In the genomic region with DNA sequence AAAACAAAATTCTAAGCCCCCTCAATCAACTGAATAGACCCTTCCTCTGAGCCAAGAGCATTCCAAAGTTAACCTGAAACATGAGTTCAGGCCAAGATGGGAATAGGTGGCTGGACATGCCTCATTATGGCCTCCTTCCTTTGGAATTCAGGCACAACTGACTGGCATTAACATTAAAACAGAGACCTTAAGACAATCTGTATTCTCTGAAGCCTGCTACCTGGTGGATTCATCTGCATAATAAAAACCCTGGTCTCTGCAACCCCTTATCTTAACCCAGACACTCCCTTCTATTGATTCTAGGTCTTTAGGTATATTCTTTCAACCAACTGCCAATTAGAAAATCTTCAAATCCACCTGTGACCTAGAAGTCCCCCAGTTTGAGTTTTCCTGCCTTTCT, we compare ENCODE assay signal across 32 cellular contexts.
"Had no signal": no experiment of that assay in that cellular context is flagged by ENCODE, and none has a peak within 500 bp of the region (broad histone marks: within the 10 kb centered on the region; RNA-seq: fewer than 3 reads in every experiment).

No MANE protein-coding gene starts in this region.

- DNase-seq: activated CD4-positive, alpha-beta T cell treated with anti-CD3 and anti-CD28 coated beads, Interleukin-2, amount 10 ng/mL, durations not matched to agents 7 days and 5 days; activated CD4-positive, alpha-beta T cell treated with anti-CD3 and anti-CD28 coated beads, Interleukin-2, amount 50 U/mL, for 48 hours; activated CD8-positive, alpha-beta T cell treated with anti-CD3 and anti-CD28 coated beads, Interleukin-2, amount 10 ng/mL, durations not matched to agents 7 days and 5 days; activated gamma-delta T cell treated with Interleukin-2 at 50 U/mL for 16 hours; activated naive CD4-positive, alpha-beta T cell treated with anti-CD3 and anti-CD28 coated beads for 36 hours; activated naive CD8-positive, alpha-beta T cell treated with anti-CD3 and anti-CD28 coated beads, Interleukin-2, amount 50 U/mL, for 24 hours; activated T-cell treated with anti-CD3 and anti-CD28 coated beads, Interleukin-2, amount 50 U/mL, for 24 hours; anterior cingulate cortex; caudate nucleus; cerebellar nuclear complex; MM.1S; NCI-H1092 treated with DMSO at 0.1 percent for 48 hours; NCI-H1417; NCI-H146; NCI-H187; NCI-H2029 treated with DMSO at 0.1 percent for 48 hours; NCI-H2107; NCI-H2171; NCI-H510A; NCI-H526; NCI-H748 treated with DMSO at 0.1 percent for 48 hours; NK-92 treated with Interleukin-12 subunit alpha and Interleukin-12 subunit beta, amount 100 ng/mL, for 24 hours; OCI-M1; Right ventricle myocardium superior; SW 1271; T-helper 1 cell; T-helper 2 cell; T1000; WERI-Rb-1 had no signal

- ATAC-seq: activated CD8-positive, alpha-beta T cell treated with anti-CD3 and anti-CD28 coated beads, Interleukin-2, amount 10 ng/mL, durations not matched to agents 7 days and 5 days; activated naive CD4-positive, alpha-beta T cell treated with anti-CD3 and anti-CD28 coated beads, Interleukin-2, amount 50 U/mL, for 72 hours; activated naive CD8-positive, alpha-beta T cell treated with anti-CD3 and anti-CD28 coated beads, Interleukin-2, amount 50 U/mL, for 24 hours had no signal

- H3K27ac ChIP-seq: WERI-Rb-1 had no signal

- H3K36me3 Mint-ChIP-seq: activated naive CD4-positive, alpha-beta T cell treated with anti-CD3 and anti-CD28 coated beads, Interleukin-2, amount 50 U/mL, for 72 hours; brain had no signal

- H3K9me3 Mint-ChIP-seq: activated CD4-positive, alpha-beta T cell treated with anti-CD3 and anti-CD28 coated beads, Interleukin-2, amount 10 ng/mL, durations not matched to agents 7 days and 5 days; activated naive CD4-positive, alpha-beta T cell treated with anti-CD3 and anti-CD28 coated beads for 36 hours; activated naive CD4-positive, alpha-beta T cell treated with anti-CD3 and anti-CD28 coated beads, Interleukin-2, amount 50 U/mL, for 72 hours; activated naive CD8-positive, alpha-beta T cell treated with anti-CD3 and anti-CD28 coated beads, Interleukin-2, amount 50 U/mL, for 24 hours; activated T-cell treated with anti-CD3 and anti-CD28 coated beads, Interleukin-2, amount 50 U/mL, for 24 hours; activated T-helper 1 cell treated with anti-CD3 and anti-CD28 coated beads, Interleukin-12 subunit alpha, Interleukin-12 subunit beta, Interleukin-2, Interleukin-4 antibody, amounts not matched to agents 30 ng/mL and 10 ng/mL and 1 ng/mL, durations not matched to agents 14 hours and 24 hours and 36 hours had no signal

- H3K27ac Mint-ChIP-seq: activated CD4-positive, alpha-beta T cell treated with anti-CD3 and anti-CD28 coated beads, Interleukin-2, amount 10 ng/mL, durations not matched to agents 7 days and 5 days; activated CD8-positive, alpha-beta T cell treated with anti-CD3 and anti-CD28 coated beads, Interleukin-2, amount 10 ng/mL, durations not matched to agents 7 days and 5 days; activated naive CD4-positive, alpha-beta T cell treated with anti-CD3 and anti-CD28 coated beads for 36 hours; activated naive CD4-positive, alpha-beta T cell treated with anti-CD3 and anti-CD28 coated beads, Interleukin-2, amount 50 U/mL, for 72 hours; activated naive CD8-positive, alpha-beta T cell treated with anti-CD3 and anti-CD28 coated beads, Interleukin-2, amount 50 U/mL, for 24 hours; activated T-cell treated with anti-CD3 and anti-CD28 coated beads, Interleukin-2, amount 50 U/mL, for 24 hours; activated T-helper 1 cell treated with anti-CD3 and anti-CD28 coated beads, Interleukin-12 subunit alpha, Interleukin-12 subunit beta, Interleukin-2, Interleukin-4 antibody, amounts not matched to agents 30 ng/mL and 10 ng/mL and 1 ng/mL, durations not matched to agents 14 hours and 24 hours and 36 hours; brain had no signal

- H3K4me3 Mint-ChIP-seq: activated CD4-positive, alpha-beta T cell treated with anti-CD3 and anti-CD28 coated beads, Interleukin-2, amount 10 ng/mL, durations not matched to agents 7 days and 5 days; activated CD8-positive, alpha-beta T cell treated with anti-CD3 and anti-CD28 coated beads, Interleukin-2, amount 10 ng/mL, durations not matched to agents 7 days and 5 days; activated naive CD4-positive, alpha-beta T cell treated with anti-CD3 and anti-CD28 coated beads for 36 hours; activated naive CD8-positive, alpha-beta T cell treated with anti-CD3 and anti-CD28 coated beads, Interleukin-2, amount 50 U/mL, for 24 hours; activated T-cell treated with anti-CD3 and anti-CD28 coated beads, Interleukin-2, amount 50 U/mL, for 24 hours; activated T-helper 1 cell treated with anti-CD3 and anti-CD28 coated beads, Interleukin-12 subunit alpha, Interleukin-12 subunit beta, Interleukin-2, Interleukin-4 antibody, amounts not matched to agents 30 ng/mL and 10 ng/mL and 1 ng/mL, durations not matched to agents 14 hours and 24 hours and 36 hours; brain had no signal

- H3K36me3 ChIP-seq: WERI-Rb-1 had no signal

- H3K4me1 Mint-ChIP-seq: activated CD4-positive, alpha-beta T cell treated with anti-CD3 and anti-CD28 coated beads, Interleukin-2, amount 10 ng/mL, durations not matched to agents 7 days and 5 days; activated naive CD8-positive, alpha-beta T cell treated with anti-CD3 and anti-CD28 coated beads, Interleukin-2, amount 50 U/mL, for 24 hours; brain had no signal
